ENCODE assay signal across 8 cellular contexts in genomic region chrX:147917700-147918694, GRCh38. TPM values are rescaled to one million over a fixed set of nuclear protein-coding genes. Genes with fewer than 3 reads are reported as not detected.
DNase-seq lines count a peak whose midpoint lies in the region; ATAC-seq and TF ChIP-seq lines count a peak whose summit lies in the region.

No MANE protein-coding gene starts in this region.

- ATAC-seq in GM21360 (IDR thresholded peaks at IDR 0.05; ENCODE audit: unreplicated experiment): peak; percentile 88
- ATAC-seq in HG03571 (IDR thresholded peaks at IDR 0.05; ENCODE audit: unreplicated experiment): peak; percentile 89

- TF ChIP-seq CTCF in cardiac fibroblast (IDR thresholded peaks at IDR 0.05; ENCODE audit: low read depth, low read length) (no peak), foreskin fibroblast (IDR thresholded peaks at IDR 0.05; ENCODE audit: low read depth, low read length) (no peak)

- H3K4me3 ChIP-seq in cardiac fibroblast (replicated peaks in 1 of 2; ENCODE audit: low read depth in 2 of 2, low read length in 2 of 2) (no peak overlapping the region), foreskin fibroblast (ENCODE audit: low read depth in 1 of 2, low read length in 2 of 2) (no peak overlapping the region)

- peak; percentile 2 for DNase-seq in GF-D8 (lab: John Stamatoyannopoulos, UW)
- DNase-seq in cardiac fibroblast (ENCODE audit: low read depth in 2 of 2): peak; percentile 8 to 46
- no peak for DNase-seq in foreskin fibroblast
- no peak for DNase-seq in GM03348 (ENCODE audit: low spot score)
- no peak for DNase-seq in epidermal melanocyte (ENCODE audit: insufficient read length, low spot score)
- no peak for DNase-seq in ureter (ENCODE audit: low spot score)

RNA-seq across cellular contexts. Expression of gene FMR1, which starts 6.3 kb away (rescaled TPM):
- total RNA-seq in ureter: 59.8 TPM

Comparison
In these comparisons a context has a peak if more than half of its experiments do, and no peak if none do; other contexts are left out.
1. DNase-seq: peak in GF-D8 (single experiment) and cardiac fibroblast (2 of 2); none in foreskin fibroblast (0 of 2), GM03348 (single experiment), epidermal melanocyte (single experiment) and ureter (single experiment).